Comparison of ENCODE assay signal across 8 cellular contexts in genomic region chr12:76511116-76511716, GRCh38. TPM values are rescaled to one million over a fixed set of nuclear protein-coding genes. Genes with fewer than 3 reads are reported as not detected.
DNase-seq lines count a peak whose midpoint lies in the region; ATAC-seq, FAIRE-seq and TF ChIP-seq lines count a peak whose summit lies in the region.
"Not testable (repeated sequence)": the region's sequence is repeated elsewhere in the genome, so short reads cannot be mapped to it uniquely, and the experiment has no call there.

No MANE protein-coding gene starts in this region.

- not testable (repeated sequence) for H3K9ac ChIP-seq in GM12878 (ENCODE audit: control insufficient read depth, insufficient read depth, low read length)

- H3K27ac ChIP-seq in GM12878 (ENCODE audit: control insufficient read depth, insufficient read depth): not testable (repeated sequence)

- H3K4me1 ChIP-seq in GM12878 (ENCODE audit: control insufficient read depth, insufficient read depth, low read length): not testable (repeated sequence)

- not testable (repeated sequence) for TF ChIP-seq EP300 in GM12878 (IDR thresholded peaks at IDR 0.05; ENCODE audit: borderline replicate concordance in 1 of 2, control insufficient read depth in 1 of 2, low read depth in 2 of 2, low read length in 2 of 2)

- ATAC-seq in GM18517 (IDR thresholded peaks at IDR 0.05; ENCODE audit: unreplicated experiment) (peak; percentile 66), GM19351 (IDR thresholded peaks at IDR 0.05; ENCODE audit: unreplicated experiment) (peak; percentile 84), GM21619 (IDR thresholded peaks at IDR 0.05; ENCODE audit: unreplicated experiment) (peak; percentile 90), HG02884 (IDR thresholded peaks at IDR 0.05; ENCODE audit: unreplicated experiment) (peak; percentile 89), HG03175 (IDR thresholded peaks at IDR 0.05; ENCODE audit: unreplicated experiment) (peak; percentile 87), GM12878 (peak; percentile 90)

- not testable (repeated sequence) for TF ChIP-seq POLR2A in GM12878 (IDR thresholded peaks at IDR 0.05; ENCODE audit: low read depth, low read length)

- H2AFZ ChIP-seq in GM12878 (ENCODE audit: control insufficient read depth, low read depth, low read length): not testable (repeated sequence)

- POLR2A ChIA-PET in GM12878 (lab: Charles Lee): interaction anchor here (0.7 to 0.9 kb wide), 2 partner anchors 41 to 84 kb away, joined by 3 to 4 read pairs; no protein-coding TSS in a partner anchor

- TF ChIP-seq RAD21 in GM12878 (IDR thresholded peaks at IDR 0.05; ENCODE audit: insufficient read depth, low read depth, low read length): not testable (repeated sequence)

- not testable (repeated sequence) for H3K79me2 ChIP-seq in GM12878 (ENCODE audit: control insufficient read depth, insufficient read depth, low read length)

- not testable (repeated sequence) for H3K4me3 ChIP-seq in GM12878

- not testable (repeated sequence) for H3K4me2 ChIP-seq in GM12878 (ENCODE audit: control insufficient read depth, insufficient read depth)

- in situ Hi-C loops in GM12878 (cut with MboI): not testable (repeated sequence)

- BruUV-seq in GM12878 (replicated peaks; lab: Mats Ljungman, UMichigan): not testable (repeated sequence)

- H3K36me3 ChIP-seq in GM12878 (ENCODE audit: control insufficient read depth in 2 of 2, insufficient read depth in 2 of 2, low read length in 1 of 2): not testable (repeated sequence)

- not testable (repeated sequence) for FAIRE-seq in GM12878 (lab: Jason Lieb, UNC)

- CTCF ChIA-PET in GM12878 (lab: Yijun Ruan, JAX): interaction anchor here (0.6 to 1.7 kb wide), 2 partner anchors 18 to 985 kb away, joined by 3 read pairs; no protein-coding TSS in a partner anchor

- SMC1A ChIA-PET in GM12878 (lab: Charles Lee; ENCODE audit: uncharacterized antibody, unreplicated experiment): interaction anchor here (0.6 to 1.5 kb wide), 4 partner anchors 16 to 88 kb away, joined by 3 to 6 read pairs (median 4); no protein-coding TSS in a partner anchor

- intact Hi-C loops in GM12878 (cut with micrococcal nuclease; ENCODE audit: unreplicated experiment): not testable (repeated sequence)

- not testable (repeated sequence) for H3K27me3 ChIP-seq in GM12878 (replicated peaks in 1 of 2; ENCODE audit: control insufficient read depth in 2 of 2, insufficient read depth in 2 of 2, low read length in 1 of 2)

- TF ChIP-seq CTCF in GM12878 (IDR thresholded peaks at IDR 0.05 in 2 of 3, conservative IDR thresholded peaks at IDR 0.05 in 1 of 3; ENCODE audit: control insufficient read depth in 2 of 3, extremely low read depth in 1 of 3, insufficient read depth in 1 of 3, low read depth in 3 of 3, low read length in 3 of 3): not testable (repeated sequence)

- RAD21 ChIA-PET in GM12878 (lab: Charles Lee; ENCODE audit: unreplicated experiment): interaction anchor here (0.6 to 0.8 kb wide), 3 partner anchors 18 to 45 kb away, joined by 3 read pairs; no protein-coding TSS in a partner anchor

- not testable (repeated sequence) for H4K20me1 ChIP-seq in GM12878 (ENCODE audit: control insufficient read depth, insufficient read depth)

- H3K9me3 ChIP-seq in GM12878 (replicated peaks; ENCODE audit: control insufficient read depth, insufficient read depth, low read length): not testable (repeated sequence)

- 20% methylated on average over 4 of the region's 4 CpGs for WGBS in GM12878 (ENCODE audit: insufficient coverage, insufficient replicate concordance, low lambda C conversion rate, missing lambda C conversion rate)

- DNase-seq in CD1c-positive myeloid dendritic cell (ENCODE audit: extremely low spot score) (peak; percentile 17), LHCN-M2 (ENCODE audit: low read depth) (peak; percentile 6), GM12878 (ENCODE audit: low read depth, low spot score) (peak; percentile 44)

TF ChIP-seq in GM12878, 131 proteins besides CTCF, POLR2A, EP300 and RAD21:
- TF ChIP-seq MEF2B (IDR thresholded peaks at IDR 0.05; ENCODE audit: partially characterized antibody, poor library complexity, severe bottlenecking): peak; percentile 82
- TF ChIP-seq BHLHE40 (IDR thresholded peaks at IDR 0.05; ENCODE audit: borderline replicate concordance in 1 of 2, low read depth in 2 of 2, low read length in 1 of 2): peak in 1 of 2 experiments; percentile 29; a peak in 1 of 4 replicates
- TF ChIP-seq ZNF217 (IDR thresholded peaks at IDR 0.05): 0 out of 2 replicates have a peak, but pooled peaks have one; percentile 37
- peak; percentile 28 to 31; a peak in 3 of 4 replicates for TF ChIP-seq IKZF2 (IDR thresholded peaks at IDR 0.05)

RNA-seq across cellular contexts. Expression of gene OSBPL8, which starts 48.4 kb away (rescaled TPM):
- total RNA-seq in LHCN-M2 (2014; rRNA removed) (50.5 and 56.8 TPM in 2 replicates), GM12878 (2014; rRNA removed) (21.9 and 28.6 TPM in 2 replicates), GM12878 (2014; rRNA removed; fragmentation: Illumina TruSeq; extraction: Trizol) (50.6 and 52.9 TPM in 2 replicates), GM12878 (2021) (55.0 and 58.0 TPM in 2 replicates)
- polyA plus RNA-seq in LHCN-M2 (2012): 12.6 TPM
- total RNA-seq in GM12878 (2013; cell fraction: nucleolus; rRNA removed): 147 and 153 TPM in 2 replicates
- polyA plus RNA-seq in GM12878 (2011; ENCODE audit: low read depth): 5.6 TPM
- polyA plus RNA-seq in GM12878 (2011; rRNA removed) (34.0 and 58.2 TPM in 2 replicates), GM12878 (2014; fragmentation: Illumina TruSeq; extraction: Trizol) (30.0 and 33.3 TPM in 2 replicates), GM12878 (2014; fragmentation: Nextera tagmentation; extraction: Ambion mirVana) (10 to 100 TPM; 10.4 to 13.7 TPM), GM12878 (2014; rRNA removed) (18.3 and 20.3 TPM in 2 replicates), GM12878 (2016; fragmentation: Nextera tagmentation; extraction: Ambion mirVana) (10 to 100 TPM; 37.8 to 39.9 TPM)
- 15.3 and 15.4 TPM in 2 replicates for polyA plus RNA-seq in GM12878 (2011; cell fraction: cytosol; rRNA removed)
- 22.1 and 22.6 TPM in 2 replicates for polyA plus RNA-seq in GM12878 (2011; cell fraction: nucleus; rRNA removed)
- 8.2 and 11.7 TPM in 2 replicates for polyA plus RNA-seq in GM12878 (2012)
- 71.8 and 137 TPM in 2 replicates for polyA minus RNA-seq in GM12878 (2011; rRNA and poly(A)+ RNA removed)
- 20.4 and 33.1 TPM in 2 replicates for polyA minus RNA-seq in GM12878 (2011; cell fraction: cytosol; rRNA and poly(A)+ RNA removed)
- 59.0 and 108 TPM in 2 replicates for polyA minus RNA-seq in GM12878 (2011; cell fraction: nucleus; rRNA and poly(A)+ RNA removed)
